Comparison of ENCODE assay signal across 14 cellular contexts in the genomic region with DNA sequence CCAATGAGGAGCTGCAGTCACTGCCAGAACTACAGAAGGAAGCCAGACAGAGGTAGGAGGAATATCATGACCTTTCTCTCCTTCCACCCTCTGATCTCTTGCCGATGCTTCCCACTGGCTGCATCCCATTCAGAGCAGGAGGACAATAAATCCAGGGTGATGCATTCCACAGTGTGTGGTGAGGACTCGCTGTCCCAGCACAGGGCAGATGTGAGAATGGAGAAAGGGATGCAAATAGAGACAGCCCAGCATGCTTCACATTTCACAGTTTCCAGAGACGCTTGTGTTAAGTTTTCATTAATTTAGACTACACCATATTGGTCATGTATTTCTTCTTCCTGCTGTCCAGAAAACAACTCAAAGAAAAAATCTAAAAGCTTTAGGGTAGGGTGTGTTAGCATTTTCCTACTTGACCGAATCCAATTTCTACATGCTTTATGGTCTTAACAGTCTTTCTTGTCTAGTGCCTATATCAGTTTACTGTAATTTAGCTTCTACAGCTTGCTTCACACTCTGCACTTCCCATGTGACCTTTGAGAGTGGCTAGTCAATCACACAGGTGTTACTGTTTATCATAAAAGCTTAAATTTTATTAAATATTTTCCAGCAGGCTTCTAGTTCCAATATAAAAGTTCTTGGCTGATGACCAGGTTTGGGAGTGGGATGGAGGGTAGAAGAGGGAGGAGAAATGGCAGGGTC.
"Had no signal": no experiment of that assay in that cellular context is flagged by ENCODE, and none has a peak within 500 bp of the region (broad histone marks: within the 10 kb centered on the region; RNA-seq: fewer than 3 reads in every experiment).

No MANE protein-coding gene starts in this region.

- H3K27ac Mint-ChIP-seq: activated CD4-positive, alpha-beta T cell treated with anti-CD3 and anti-CD28 coated beads, Interleukin-2, amount 10 ng/mL, durations not matched to agents 7 days and 5 days; activated naive CD4-positive, alpha-beta T cell treated with anti-CD3 and anti-CD28 coated beads, Interleukin-2, amount 10 ng/mL, durations not matched to agents 7 days and 5 days; stimulated activated effector memory CD8-positive, alpha-beta T cell treated with anti-CD3 and anti-CD28 coated beads, Interleukin-12 subunit alpha, Interleukin-12 subunit beta, amount 100 ng/mL, for 72 hours had no signal

- H3K36me3 Mint-ChIP-seq: activated naive CD4-positive, alpha-beta T cell treated with anti-CD3 and anti-CD28 coated beads, Interleukin-2, amount 10 ng/mL, durations not matched to agents 7 days and 5 days; stimulated activated effector memory CD8-positive, alpha-beta T cell treated with anti-CD3 and anti-CD28 coated beads, Interleukin-12 subunit alpha, Interleukin-12 subunit beta, amount 100 ng/mL, for 72 hours had no signal

- H3K4me3 Mint-ChIP-seq: activated CD4-positive, alpha-beta T cell treated with anti-CD3 and anti-CD28 coated beads, Interleukin-2, amount 10 ng/mL, durations not matched to agents 7 days and 5 days; activated naive CD4-positive, alpha-beta T cell treated with anti-CD3 and anti-CD28 coated beads, Interleukin-2, amount 10 ng/mL, durations not matched to agents 7 days and 5 days; activated T-cell treated with anti-CD3 and anti-CD28 coated beads, Interleukin-2, amount 50 U/mL, for 4 hours; stimulated activated effector memory CD8-positive, alpha-beta T cell treated with anti-CD3 and anti-CD28 coated beads, Interleukin-12 subunit alpha, Interleukin-12 subunit beta, amount 100 ng/mL, for 72 hours had no signal

- H3K4me1 Mint-ChIP-seq: activated CD4-positive, alpha-beta T cell treated with anti-CD3 and anti-CD28 coated beads, Interleukin-2, amount 10 ng/mL, durations not matched to agents 7 days and 5 days; activated naive CD4-positive, alpha-beta T cell treated with anti-CD3 and anti-CD28 coated beads, Interleukin-2, amount 10 ng/mL, durations not matched to agents 7 days and 5 days; stimulated activated effector memory CD8-positive, alpha-beta T cell treated with anti-CD3 and anti-CD28 coated beads, Interleukin-12 subunit alpha, Interleukin-12 subunit beta, amount 100 ng/mL, for 72 hours had no signal

- ATAC-seq: activated T-cell treated with anti-CD3 and anti-CD28 coated beads, Interleukin-2, amount 50 U/mL, for 4 hours; gastroesophageal sphincter; heart left ventricle; sciatic nerve had no signal

- DNase-seq: activated CD4-positive, alpha-beta T cell treated with anti-CD3 and anti-CD28 coated beads, Interleukin-2, amount 10 ng/mL, durations not matched to agents 7 days and 5 days; activated CD8-positive, alpha-beta memory T cell treated with anti-CD3 and anti-CD28 coated beads, Interleukin-2, amount 50 U/mL, for 4 hours; activated naive CD4-positive, alpha-beta T cell treated with anti-CD3 and anti-CD28 coated beads, Interleukin-2, amount 10 ng/mL, durations not matched to agents 7 days and 5 days; activated T-cell treated with anti-CD3 and anti-CD28 coated beads, Interleukin-2, amount 50 U/mL, for 4 hours; cerebellar nuclear complex; effector CD8-positive, alpha-beta T cell; kidney; stimulated activated CD4-positive, alpha-beta T cell treated with anti-CD3 and anti-CD28 coated beads, Interleukin-4, amount 100 ng/mL, for 24 hours; T1000; tibial artery had no signal

- H3K9me3 Mint-ChIP-seq: activated CD4-positive, alpha-beta T cell treated with anti-CD3 and anti-CD28 coated beads, Interleukin-2, amount 10 ng/mL, durations not matched to agents 7 days and 5 days; activated naive CD4-positive, alpha-beta T cell treated with anti-CD3 and anti-CD28 coated beads, Interleukin-2, amount 10 ng/mL, durations not matched to agents 7 days and 5 days; activated T-cell treated with anti-CD3 and anti-CD28 coated beads, Interleukin-2, amount 50 U/mL, for 4 hours; stimulated activated effector memory CD8-positive, alpha-beta T cell treated with anti-CD3 and anti-CD28 coated beads, Interleukin-12 subunit alpha, Interleukin-12 subunit beta, amount 100 ng/mL, for 72 hours had no signal
